In the genomic region with DNA sequence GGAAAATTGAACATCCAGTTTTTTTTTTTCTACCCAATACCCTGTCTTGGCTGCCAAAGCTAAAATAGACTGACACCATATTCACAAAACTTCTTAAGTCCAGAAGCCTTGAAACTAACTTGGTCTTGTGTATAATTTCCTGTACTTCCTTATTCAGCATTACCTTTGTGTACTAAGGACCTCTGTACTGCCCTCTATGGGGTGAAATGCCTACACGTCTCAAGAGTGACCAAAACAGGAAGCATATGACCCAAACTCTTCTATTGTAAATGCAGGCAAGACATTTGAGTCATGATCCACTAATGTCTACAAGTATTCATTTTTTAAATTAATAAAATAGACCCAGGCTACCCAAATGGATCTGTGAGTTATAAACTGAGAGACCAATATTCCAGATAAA, we compare ENCODE assay signal across 8 cellular contexts. TPM values are rescaled to one million over a fixed set of nuclear protein-coding genes. Genes with fewer than 3 reads are reported as not detected.
DNase-seq lines count a peak whose midpoint lies in the region; ATAC-seq, FAIRE-seq and TF ChIP-seq lines count a peak whose summit lies in the region.

No MANE protein-coding gene starts in this region.

- H3K4me1 ChIP-seq in HepG2 (ENCODE audit: insufficient read depth, low read length) (no peaks in the 10 kb centered on the region), right lobe of liver (no peaks in the 10 kb centered on the region), adipocyte (ENCODE audit: control insufficient read depth, insufficient read depth, low read length) (peaks cover 4% of the 10 kb centered on the region), neural progenitor cell (no peaks in the 10 kb centered on the region), uterus (no peaks in the 10 kb centered on the region)

- peak; percentile 43 for DNase-seq in HepG2 (ENCODE audit: low spot score)
- no peak for DNase-seq in right lobe of liver
- peak; percentile 61 for DNase-seq in HT-29 (ENCODE audit: low spot score)
- peak; percentile 20 for DNase-seq in adipocyte (ENCODE audit: low read depth)
- DNase-seq in neural progenitor cell (ENCODE audit: low spot score): peak; percentile 48
- DNase-seq in NCI-H2196 (lab: John Stamatoyannopoulos, UW; ENCODE audit: unreplicated experiment): no peak
- no peak for DNase-seq in G401 (ENCODE audit: low spot score)
- no peak for DNase-seq in uterus

- H3K9me3 ChIP-seq in HepG2 (ENCODE audit: low read length) (no peaks in the 10 kb centered on the region), right lobe of liver (no peaks in the 10 kb centered on the region), adipocyte (ENCODE audit: control insufficient read depth, low read length) (no peaks in the 10 kb centered on the region), neural progenitor cell (ENCODE audit: low read depth) (no peaks in the 10 kb centered on the region), uterus (no peaks in the 10 kb centered on the region)

- BruUV-seq in HepG2 (replicated peaks; lab: Mats Ljungman, UMichigan): no TSS peak

- H3K27ac ChIP-seq in HepG2 (ENCODE audit: extremely low read length, insufficient read depth, low read length) (no peak overlapping the region), right lobe of liver (no peak overlapping the region), neural progenitor cell (no peak overlapping the region), uterus (no peak overlapping the region)

- H3K27ac Mint-ChIP-seq in neural progenitor cell: no peak overlapping the region

- peak; percentile 68 for FAIRE-seq in HepG2 (lab: Jason Lieb, UNC)

- no peak overlapping the region for H3K4me3 Mint-ChIP-seq in neural progenitor cell

- whole genome bisulfite sequencing in HepG2 (ENCODE audit: low lambda C conversion rate): 0% methylated on average over 1 of the region's 1 CpG
- 10% methylated on average over 1 of the region's 1 CpG for WGBS in right lobe of liver (ENCODE audit: insufficient coverage, low coverage, low lambda C conversion rate, missing lambda C conversion rate)

- POLR2A ChIA-PET in HepG2 (lab: Yijun Ruan, JAX): no interaction called here

- no peaks in the 10 kb centered on the region for H3K4me1 Mint-ChIP-seq in neural progenitor cell

- ATAC-seq in HepG2: peak; percentile 90
- no peak for ATAC-seq in right lobe of liver

- no peaks in the 10 kb centered on the region for H3K27me3 Mint-ChIP-seq in neural progenitor cell (ENCODE audit: insufficient read depth, low read depth)

- H3K79me2 ChIP-seq in HepG2 (ENCODE audit: insufficient read depth, low read length) (no peaks in the 10 kb centered on the region), neural progenitor cell (ENCODE audit: low read depth) (no peaks in the 10 kb centered on the region)

- H2AFZ ChIP-seq in HepG2 (ENCODE audit: low read length) (no peak overlapping the region), neural progenitor cell (replicated peaks) (peak overlapping the region; percentile 36)

- H3K36me3 ChIP-seq in HepG2 (replicated peaks in 1 of 2; ENCODE audit: control insufficient read depth in 1 of 2, insufficient read depth in 2 of 2, low read length in 2 of 2) (no peaks in the 10 kb centered on the region), right lobe of liver (no peaks in the 10 kb centered on the region), adipocyte (ENCODE audit: control insufficient read depth, insufficient read depth, low read length, severe bottlenecking) (no peaks in the 10 kb centered on the region), neural progenitor cell (no peaks in the 10 kb centered on the region), uterus (no peaks in the 10 kb centered on the region)

- CTCF ChIA-PET in HepG2 (lab: Yijun Ruan, JAX; ENCODE audit: low intra/inter-chr PET ratio, low total read pairs): interaction anchor here (1.2 kb wide), 1 partner anchor 252 kb away, joined by 3 read pairs; no protein-coding TSS in a partner anchor

- no peaks in the 10 kb centered on the region for H3K9me3 Mint-ChIP-seq in neural progenitor cell

- TF ChIP-seq CTCF in HepG2 (CRISPR knock-in tag; IDR thresholded peaks at IDR 0.05): peak; percentile 34
- peak in 2 of 4 donors; percentile 10 to 20 for TF ChIP-seq CTCF in right lobe of liver (IDR thresholded peaks at IDR 0.05)
- TF ChIP-seq CTCF in neural progenitor cell (IDR thresholded peaks at IDR 0.05): peak; percentile 63
- no peak for TF ChIP-seq CTCF in uterus (IDR thresholded peaks at IDR 0.05)

- TF ChIP-seq POLR2A in HepG2 (IDR thresholded peaks at IDR 0.05; ENCODE audit: insufficient read depth in 1 of 2, low read depth in 2 of 2, low read length in 2 of 2) (no peak), right lobe of liver (IDR thresholded peaks at IDR 0.05) (no peak), uterus (IDR thresholded peaks at IDR 0.05) (no peak)

- no peaks in the 10 kb centered on the region for H3F3A ChIP-seq in neural progenitor cell (ENCODE audit: low read depth)

- no peak overlapping the region for H3K4me2 ChIP-seq in HepG2 (ENCODE audit: low read depth, low read length)
- H3K4me2 ChIP-seq in neural progenitor cell: no peak overlapping the region

- no peaks in the 10 kb centered on the region for H3K27me3 ChIP-seq in HepG2 (ENCODE audit: control insufficient read depth in 1 of 2, insufficient read depth in 2 of 2, low read length in 2 of 2)
- H3K27me3 ChIP-seq in right lobe of liver: no peaks in the 10 kb centered on the region
- no peaks in the 10 kb centered on the region for H3K27me3 ChIP-seq in adipocyte (replicated peaks; ENCODE audit: control insufficient read depth, insufficient read depth, low read length)
- no peaks in the 10 kb centered on the region for H3K27me3 ChIP-seq in neural progenitor cell
- H3K27me3 ChIP-seq in uterus: no peaks in the 10 kb centered on the region

- H3K36me3 Mint-ChIP-seq in neural progenitor cell: no peaks in the 10 kb centered on the region

- H4K20me1 ChIP-seq in HepG2 (ENCODE audit: insufficient read depth, low read length) (no peaks in the 10 kb centered on the region), neural progenitor cell (ENCODE audit: low read depth) (no peaks in the 10 kb centered on the region)

- intact Hi-C loops in HepG2 (cut with micrococcal nuclease; ENCODE audit: unreplicated experiment): loop anchor here (10.0 kb wide), 1 partner anchor 244 kb away; no protein-coding TSS in a partner anchor
- intact Hi-C loops in right lobe of liver (cut with DNase I): no loop called here
- intact Hi-C loops in uterus (cut with DNase I; ENCODE audit: low total_unique reads): no loop called here

- H3K4me3 ChIP-seq in HepG2 (replicated peaks in 1 of 3; ENCODE audit: insufficient read depth in 1 of 3, low read depth in 2 of 3, low read length in 3 of 3) (no peak overlapping the region), right lobe of liver (no peak overlapping the region), adipocyte (ENCODE audit: low read length) (no peak overlapping the region), neural progenitor cell (no peak overlapping the region), uterus (no peak overlapping the region)

- no peak for TF ChIP-seq RAD21 in HepG2 (CRISPR knock-in tag; IDR thresholded peaks at IDR 0.05)

- in situ Hi-C loops in HepG2 (cut with HindIII; ENCODE audit: extremely low pct_ligation_motif_present, low pct_unique_long_range_greater_than_20kb) (no loop called here), G401 (cut with HindIII; ENCODE audit: low sequenced_read_pairs) (no loop called here)

- TF ChIP-seq EP300 in HepG2 (IDR thresholded peaks at IDR 0.05; ENCODE audit: low read depth in 2 of 2, low read length in 2 of 2) (no peak), HepG2 (CRISPR knock-in tag; IDR thresholded peaks at IDR 0.05; ENCODE audit: borderline replicate concordance) (no peak)

- H3K9ac ChIP-seq in HepG2 (ENCODE audit: insufficient read depth, low read depth, low read length) (no peak overlapping the region), adipocyte (ENCODE audit: low read length) (no peak overlapping the region), neural progenitor cell (no peak overlapping the region)

TF ChIP-seq in HepG2, 621 proteins besides CTCF, POLR2A, EP300 and RAD21 (continues in another document):
- TF ChIP-seq FOXA1 (IDR thresholded peaks at IDR 0.05) (no peak), FOXA1 (CRISPR knock-in tag; IDR thresholded peaks at IDR 0.05) (peak; percentile 49), SRF (IDR thresholded peaks at IDR 0.05; ENCODE audit: low read depth, low read length) (peak; percentile 47; the same call in 1 of the 2 replicates)

RNA-seq across cellular contexts. Expression of gene HMGCLL1, which starts 50.4 kb away (rescaled TPM):
- total RNA-seq in HepG2 (2016; rRNA removed; fragmentation: Illumina TruSeq; extraction: Trizol): not detected in 2 replicates
- not detected in 2 replicates for total RNA-seq in HepG2 (2016; cell fraction: cytosol; rRNA removed; fragmentation: Illumina TruSeq; extraction: Trizol; ENCODE audit: low read depth)
- not detected in 2 replicates for total RNA-seq in HepG2 (2016; cell fraction: insoluble cytoplasmic fraction; rRNA removed; fragmentation: Illumina TruSeq; extraction: Trizol)
- total RNA-seq in HepG2 (2016; cell fraction: membrane; rRNA removed; fragmentation: Illumina TruSeq; extraction: Trizol): not detected in 2 replicates
- total RNA-seq in HepG2 (2016; cell fraction: nucleus; rRNA removed; fragmentation: Illumina TruSeq; extraction: Trizol): not detected in 2 replicates
- polyA plus RNA-seq in HepG2 (2011; rRNA removed): not detected in 2 replicates
- polyA plus RNA-seq in HepG2 (2011; cell fraction: cytosol; rRNA removed): not detected in 2 replicates
- polyA plus RNA-seq in HepG2 (2011; cell fraction: nucleus; rRNA removed): not detected in 2 replicates
- not detected in 2 replicates for polyA plus RNA-seq in HepG2 (2012)
- not detected in 2 replicates for polyA plus RNA-seq in HepG2 (2016; cell fraction: cytosol; fragmentation: Illumina TruSeq; extraction: Trizol; ENCODE audit: low read depth)
- not detected in 2 replicates for polyA plus RNA-seq in HepG2 (2016; cell fraction: insoluble cytoplasmic fraction; fragmentation: Illumina TruSeq; extraction: Trizol; ENCODE audit: low read depth)
- not detected in 2 replicates for polyA plus RNA-seq in HepG2 (2016; cell fraction: membrane; fragmentation: Illumina TruSeq; extraction: Trizol; ENCODE audit: low read depth)
- not detected in 2 replicates for polyA plus RNA-seq in HepG2 (2016; cell fraction: nucleus; fragmentation: Illumina TruSeq; extraction: Trizol; ENCODE audit: insufficient read depth, low read depth)
- not detected in 2 replicates for polyA minus RNA-seq in HepG2 (2011; rRNA and poly(A)+ RNA removed; ENCODE audit: low replicate concordance)
- polyA minus RNA-seq in HepG2 (2011; cell fraction: cytosol; rRNA and poly(A)+ RNA removed): not detected in 2 replicates
- not detected in 2 replicates for polyA minus RNA-seq in HepG2 (2011; cell fraction: nucleus; rRNA and poly(A)+ RNA removed)
- total RNA-seq in right lobe of liver: under 1 TPM; 0.13 to 0.72 (median 0.36) TPM
- total RNA-seq in HT-29 (2014; rRNA removed; shearing (Covaris generic)): not detected in 2 replicates
- 5.0 and 6.5 TPM in 2 replicates for total RNA-seq in neural progenitor cell (ENCODE audit: low replicate concordance)
- total RNA-seq in G401 (2014; rRNA removed; shearing (Covaris generic)): not detected in 2 replicates
- 1 to 10 TPM in 2 of 4 donors, under 1 TPM in 1, not detected in 1; 0.58 to 9.5 (median 1.5) TPM for total RNA-seq in uterus

Comparison
In these comparisons a context has a peak if more than half of its experiments do, and no peak if none do; other contexts are left out.
1. DNase-seq: peak in HepG2 (single experiment), HT-29 (single experiment), adipocyte (single experiment) and neural progenitor cell (single experiment); none in right lobe of liver (0 of 3), NCI-H2196 (single experiment), G401 (single experiment) and uterus (0 of 2).
2. CTCF ChIP-seq: peak in HepG2 (single experiment) and neural progenitor cell (single experiment); none in uterus (0 of 4).